33 cellular contexts compared by ENCODE assay signal in genomic region chr16:82323171-82323570, GRCh38.
"Had no signal": no experiment of that assay in that cellular context is flagged by ENCODE, and none has a peak within 500 bp of the region (broad histone marks: within the 10 kb centered on the region; RNA-seq: fewer than 3 reads in every experiment).

No MANE protein-coding gene starts in this region.

- H3K9me3 ChIP-seq: body of pancreas had no signal

- DNase-seq: activated B cell treated with CpG ODN at 0.5 μM for 24 hours; activated CD4-positive, alpha-beta memory T cell treated with anti-CD3 and anti-CD28 coated beads for 36 hours; activated CD4-positive, alpha-beta T cell treated with anti-CD3 and anti-CD28 coated beads for 4 hours; activated CD4-positive, alpha-beta T cell treated with anti-CD3 and anti-CD28 coated beads, Interleukin-2, amount 10 ng/mL, durations not matched to agents 24 days and 14 days; activated CD4-positive, alpha-beta T cell treated with anti-CD3 and anti-CD28 coated beads, Interleukin-2, amount 50 U/mL, for 1 hour; activated CD4-positive, alpha-beta T cell treated with anti-CD3 and anti-CD28 coated beads, Interleukin-2, amount 50 U/mL, for 4 hours; activated CD4-positive, CD25-positive, alpha-beta regulatory T cell treated with anti-CD3 and anti-CD28 coated beads, Interleukin-2, amount 50 U/mL, for 72 hours; activated CD8-positive, alpha-beta memory T cell treated with anti-CD3 and anti-CD28 coated beads, Interleukin-2, amount 50 U/mL, for 4 hours; activated CD8-positive, alpha-beta T cell treated with anti-CD3 and anti-CD28 coated beads for 36 hours; activated effector memory CD4-positive, alpha-beta T cell treated with anti-CD3 and anti-CD28 coated beads, Interleukin-2, amount 50 U/mL, for 16 hours; activated gamma-delta T cell treated with Interleukin-2 at 50 U/mL for 16 hours; activated naive CD4-positive, alpha-beta T cell; activated naive CD4-positive, alpha-beta T cell treated with anti-CD3 and anti-CD28 coated beads for 36 hours; activated naive CD4-positive, alpha-beta T cell treated with anti-CD3 and anti-CD28 coated beads, Interleukin-2, amount 50 U/mL, for 16 hours; activated naive CD8-positive, alpha-beta T cell treated with anti-CD3 and anti-CD28 coated beads for 36 hours; activated T-cell treated with anti-CD3 and anti-CD28 coated beads for 4 hours; activated T-cell treated with anti-CD3 and anti-CD28 coated beads, Interleukin-2, amount 50 U/mL, for 1 hour; activated T-cell treated with anti-CD3 and anti-CD28 coated beads, Interleukin-2, amount 50 U/mL, for 4 hours; activated T-cell treated with anti-CD3 and anti-CD28 coated beads, Interleukin-2, amount 50 U/mL, for 72 hours; adrenal gland; amniotic stem cell; aorta; body of pancreas; brain microvascular endothelial cell; central memory CD4-positive, alpha-beta T cell; T-helper 2 cell; T-helper 9 cell had no signal

- H3K4me3 ChIP-seq: adrenal gland, body of pancreas, breast epithelium had no signal

- H3K27ac ChIP-seq: adrenal gland, body of pancreas, brain microvascular endothelial cell, breast epithelium, VCaP had no signal

- H3K27me3 ChIP-seq: adrenal gland, body of pancreas, brain microvascular endothelial cell, breast epithelium had no signal

- H3K36me3 ChIP-seq: adrenal gland, brain microvascular endothelial cell, breast epithelium had no signal

- ATAC-seq: activated CD8-positive, alpha-beta T cell treated with anti-CD3 and anti-CD28 coated beads for 36 hours; activated naive CD4-positive, alpha-beta T cell treated with anti-CD3 and anti-CD28 coated beads, Interleukin-2, amount 50 U/mL, for 72 hours; activated T-cell treated with anti-CD3 and anti-CD28 coated beads, Interleukin-2, amount 50 U/mL, for 4 hours; activated T-cell treated with anti-CD3 and anti-CD28 coated beads, Interleukin-2, amount 50 U/mL, for 72 hours; activated T-helper 17 cell treated with anti-CD3 and anti-CD28 coated beads, Interleukin-2, amount 50 U/mL, for 72 hours; body of pancreas had no signal

- H3K4me1 ChIP-seq: adrenal gland, breast epithelium had no signal

- FAIRE-seq: astrocyte, TTC549 had no signal
